Comparison of ENCODE assay signal across 2 cellular contexts in genomic region chr7:95429241-95429640, GRCh38. TPM values are rescaled to one million over a fixed set of nuclear protein-coding genes. Genes with fewer than 3 reads are reported as not detected.
"Had no signal": no experiment of that assay in that cellular context is flagged by ENCODE, and none has a peak within 500 bp of the region (broad histone marks: within the 10 kb centered on the region; RNA-seq: fewer than 3 reads in every experiment).

No MANE protein-coding gene starts in this region.

RNA-seq across cellular contexts. Expression of gene PON3, which starts 33.1 kb away (rescaled TPM):
- total RNA-seq: G401 had no signal

RNA-seq across cellular contexts. Expression of gene ASB4, which starts 56.5 kb away (rescaled TPM):
- total RNA-seq: G401, GM12878 had no signal
